Comparison of ENCODE assay signal across 13 cellular contexts in genomic region chr4:16598241-16599224, GRCh38.
DNase-seq lines count a peak whose midpoint lies in the region; ATAC-seq and TF ChIP-seq lines count a peak whose summit lies in the region.
"Had no signal": no experiment of that assay in that cellular context is flagged by ENCODE, and none has a peak within 500 bp of the region (broad histone marks: within the 10 kb centered on the region; RNA-seq: fewer than 3 reads in every experiment).

No MANE protein-coding gene starts in this region.

- in situ Hi-C loops in astrocyte of the spinal cord (cut with HindIII; ENCODE audit: low sequenced_read_pairs) (no loop called here), ACHN (cut with HindIII; ENCODE audit: low pct_ligation_motif_present, low pct_unique_long_range_greater_than_20kb, low sequenced_read_pairs) (no loop called here)

- no peaks in the 10 kb centered on the region for H3K27me3 Mint-ChIP-seq in activated T-helper 17 cell treated with anti-CD3 and anti-CD28 coated beads, Interleukin-2, amount 50 U/mL, for 72 hours

- no peaks in the 10 kb centered on the region for H3K9me3 Mint-ChIP-seq in activated T-helper 17 cell treated with anti-CD3 and anti-CD28 coated beads, Interleukin-2, amount 50 U/mL, for 72 hours

- no peak for DNase-seq in right atrium auricular region (ENCODE audit: low spot score)
- DNase-seq in left ventricle myocardium superior = no peak
- DNase-seq in astrocyte of the spinal cord (ENCODE audit: low read depth, low spot score) = peak; percentile 63
- no peak for DNase-seq in DMS 273 (lab: John Stamatoyannopoulos, UW; ENCODE audit: unreplicated experiment)
- no peak for DNase-seq in ACHN
- DNase-seq: activated T-cell treated with anti-CD3 and anti-CD28 coated beads, Interleukin-2, amount 50 U/mL, for 48 hours; AML-193; body of pancreas; NCI-H2029 had no signal

- H3K9me3 ChIP-seq in right atrium auricular region (no peaks in the 10 kb centered on the region), iPS-18a (ENCODE audit: control insufficient read depth, low read depth, low read length) (no peaks in the 10 kb centered on the region)
- H3K9me3 ChIP-seq: body of pancreas had no signal

- H3K4me3 ChIP-seq in right atrium auricular region (no peak overlapping the region), astrocyte of the spinal cord (ENCODE audit: low read depth, low read length) (no peak overlapping the region), iPS-18a (ENCODE audit: low read length) (no peak overlapping the region)
- H3K4me3 ChIP-seq: body of pancreas had no signal

- H3K27me3 ChIP-seq in right atrium auricular region = no peaks in the 10 kb centered on the region
- H3K27me3 ChIP-seq in iPS-18a (ENCODE audit: control insufficient read depth, insufficient read depth, low read length) = no peaks in the 10 kb centered on the region
- H3K27me3 ChIP-seq: body of pancreas had no signal

- intact Hi-C loops in left ventricle myocardium superior (cut with micrococcal nuclease) = no loop called here

- no peaks in the 10 kb centered on the region for H3K36me3 Mint-ChIP-seq in activated T-helper 17 cell treated with anti-CD3 and anti-CD28 coated beads, Interleukin-2, amount 50 U/mL, for 72 hours (ENCODE audit: low read depth)

- H3K4me1 ChIP-seq in right atrium auricular region (peaks cover 0 to 9% of the 10 kb centered on the region in 2 donors), iPS-18a (ENCODE audit: control insufficient read depth, low read depth, low read length) (peaks cover 7% of the 10 kb centered on the region)
- H3K4me1 ChIP-seq: body of pancreas had no signal

- no peak overlapping the region for H3K9ac ChIP-seq in iPS-18a (ENCODE audit: low read length)

- H3K4me1 Mint-ChIP-seq in activated T-helper 17 cell treated with anti-CD3 and anti-CD28 coated beads, Interleukin-2, amount 50 U/mL, for 72 hours = no peaks in the 10 kb centered on the region

- no peak overlapping the region for H3K4me3 Mint-ChIP-seq in activated T-helper 17 cell treated with anti-CD3 and anti-CD28 coated beads, Interleukin-2, amount 50 U/mL, for 72 hours

- no peaks in the 10 kb centered on the region for H3K36me3 ChIP-seq in right atrium auricular region
- no peaks in the 10 kb centered on the region for H3K36me3 ChIP-seq in iPS-18a (ENCODE audit: control insufficient read depth, low read depth, low read length)

- no peak overlapping the region for H3K27ac Mint-ChIP-seq in activated T-helper 17 cell treated with anti-CD3 and anti-CD28 coated beads, Interleukin-2, amount 50 U/mL, for 72 hours

- TF ChIP-seq CTCF in right atrium auricular region (IDR thresholded peaks at IDR 0.05) (no peak), astrocyte of the spinal cord (IDR thresholded peaks at IDR 0.05; ENCODE audit: low read depth, low read length) (no peak)

- ATAC-seq in left ventricle myocardium superior (no peak), SK-N-SH treated with all-trans-retinoic acid at 6 μM for 48 hours (no peak)
- ATAC-seq in activated T-helper 17 cell treated with anti-CD3 and anti-CD28 coated beads, Interleukin-2, amount 50 U/mL, for 72 hours (replicated peaks) = no peak
- ATAC-seq: body of pancreas had no signal

- peak overlapping the region; percentile 4 to 28 for H3K27ac ChIP-seq in right atrium auricular region
- H3K27ac ChIP-seq in iPS-18a (ENCODE audit: low read length) = peak overlapping the region; percentile 21
- H3K27ac ChIP-seq: body of pancreas, VCaP had no signal

TF ChIP-seq in SK-N-SH treated with all-trans-retinoic acid at 6 μM for 48 hours, 23 proteins besides CTCF, POLR2A, EP300 and RAD21 (continues in another document):
- no peak for TF ChIP-seq PATZ1 (CRISPR knock-in tag; IDR thresholded peaks at IDR 0.05; ENCODE audit: borderline replicate concordance)
- TF ChIP-seq ZFP30 (CRISPR knock-in tag; IDR thresholded peaks at IDR 0.05) = no peak
- no peak for TF ChIP-seq BACH2 (CRISPR knock-in tag; IDR thresholded peaks at IDR 0.05; ENCODE audit: borderline replicate concordance)
- TF ChIP-seq ZFP3 (CRISPR knock-in tag; IDR thresholded peaks at IDR 0.05) = no peak
- no peak for TF ChIP-seq RARB (CRISPR knock-in tag; IDR thresholded peaks at IDR 0.05)
- no peak for TF ChIP-seq CSRNP3 (CRISPR knock-in tag; IDR thresholded peaks at IDR 0.05)
- TF ChIP-seq SNAI2 (CRISPR knock-in tag; IDR thresholded peaks at IDR 0.05) = no peak
- no peak for TF ChIP-seq ZNF70 (CRISPR knock-in tag; IDR thresholded peaks at IDR 0.05)
- no peak for TF ChIP-seq CSDC2 (CRISPR knock-in tag; IDR thresholded peaks at IDR 0.05)
- TF ChIP-seq TSHZ2 (CRISPR knock-in tag; IDR thresholded peaks at IDR 0.05) = no peak
- TF ChIP-seq ZNF565 (CRISPR knock-in tag; conservative IDR thresholded peaks at IDR 0.05; ENCODE audit: low read depth) = no peak
- TF ChIP-seq POU6F1 (CRISPR knock-in tag; IDR thresholded peaks at IDR 0.05; ENCODE audit: borderline replicate concordance, low read depth) = no peak
- no peak for TF ChIP-seq TOX (CRISPR knock-in tag; IDR thresholded peaks at IDR 0.05; ENCODE audit: borderline replicate concordance)
